16 cellular contexts compared by ENCODE assay signal in the genomic region with DNA sequence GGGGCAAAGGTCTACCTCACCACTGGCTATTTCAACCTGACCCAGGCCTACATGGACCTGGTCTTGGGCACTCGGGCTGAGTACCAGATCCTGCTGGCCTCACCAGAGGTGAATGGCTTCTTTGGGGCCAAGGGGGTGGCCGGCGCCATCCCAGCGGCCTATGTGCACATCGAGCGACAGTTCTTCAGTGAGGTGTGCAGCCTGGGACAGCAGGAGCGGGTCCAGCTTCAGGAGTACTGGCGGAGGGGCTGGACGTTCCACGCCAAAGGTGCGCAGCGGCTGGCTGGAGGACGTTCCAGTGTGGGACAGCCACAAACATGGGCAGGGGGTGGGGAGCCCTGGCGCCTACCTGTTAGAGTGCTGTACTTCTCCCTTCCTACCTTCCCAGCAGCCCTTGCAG. TPM values are rescaled to one million over a fixed set of nuclear protein-coding genes. Genes with fewer than 3 reads are reported as not detected.
DNase-seq lines count a peak whose midpoint lies in the region; ATAC-seq, FAIRE-seq and TF ChIP-seq lines count a peak whose summit lies in the region.
"Had no signal": no experiment of that assay in that cellular context is flagged by ENCODE, and none has a peak within 500 bp of the region (broad histone marks: within the 10 kb centered on the region; RNA-seq: fewer than 3 reads in every experiment).

No MANE protein-coding gene starts in this region.

- H3K27me3 Mint-ChIP-seq in activated naive CD4-positive, alpha-beta T cell treated with anti-CD3 and anti-CD28 coated beads, Interleukin-2, amount 10 ng/mL, durations not matched to agents 7 days and 5 days = no peaks in the 10 kb centered on the region
- H3K27me3 Mint-ChIP-seq in glutamatergic neuron (ENCODE audit: unreplicated experiment) = no peaks in the 10 kb centered on the region
- no peaks in the 10 kb centered on the region for H3K27me3 Mint-ChIP-seq in stimulated activated naive CD8-positive, alpha-beta T cell treated with anti-CD3 and anti-CD28 coated beads, Interleukin-15, amount 100 ng/mL, for 72 hours
- H3K27me3 Mint-ChIP-seq: CD4-positive, alpha-beta T cell had no signal

- H3K36me3 Mint-ChIP-seq in activated naive CD4-positive, alpha-beta T cell treated with anti-CD3 and anti-CD28 coated beads, Interleukin-2, amount 50 U/mL, for 72 hours = peaks cover 12 to 29% of the 10 kb centered on the region in 2 donors
- peaks cover 68% of the 10 kb centered on the region for H3K36me3 Mint-ChIP-seq in activated naive CD4-positive, alpha-beta T cell treated with anti-CD3 and anti-CD28 coated beads, Interleukin-2, amount 10 ng/mL, durations not matched to agents 7 days and 5 days
- peaks cover 4% of the 10 kb centered on the region for H3K36me3 Mint-ChIP-seq in glutamatergic neuron (ENCODE audit: unreplicated experiment)
- H3K36me3 Mint-ChIP-seq in stimulated activated effector memory CD8-positive, alpha-beta T cell treated with anti-CD3 and anti-CD28 coated beads, Interleukin-12 subunit alpha, Interleukin-12 subunit beta, amount 100 ng/mL, for 72 hours = peaks cover 95% of the 10 kb centered on the region

- intact Hi-C loops in posterior cingulate gyrus (cut with DNase I) = no loop called here

- peaks cover 30% of the 10 kb centered on the region for H3K4me1 Mint-ChIP-seq in activated naive CD4-positive, alpha-beta T cell treated with anti-CD3 and anti-CD28 coated beads, Interleukin-2, amount 10 ng/mL, durations not matched to agents 7 days and 5 days
- H3K4me1 Mint-ChIP-seq in glutamatergic neuron (ENCODE audit: low read depth, unreplicated experiment) = peaks cover 20% of the 10 kb centered on the region
- H3K4me1 Mint-ChIP-seq in stimulated activated effector memory CD8-positive, alpha-beta T cell treated with anti-CD3 and anti-CD28 coated beads, Interleukin-12 subunit alpha, Interleukin-12 subunit beta, amount 100 ng/mL, for 72 hours = peaks cover 44% of the 10 kb centered on the region
- H3K4me1 Mint-ChIP-seq in stimulated activated naive CD8-positive, alpha-beta T cell treated with anti-CD3 and anti-CD28 coated beads, Interleukin-15, amount 100 ng/mL, for 72 hours = peaks cover 29% of the 10 kb centered on the region

- H3K27ac Mint-ChIP-seq in activated naive CD4-positive, alpha-beta T cell treated with anti-CD3 and anti-CD28 coated beads, Interleukin-2, amount 50 U/mL, for 72 hours = peak overlapping the region; percentile 7 to 40
- H3K27ac Mint-ChIP-seq in activated naive CD4-positive, alpha-beta T cell treated with anti-CD3 and anti-CD28 coated beads, Interleukin-2, amount 10 ng/mL, durations not matched to agents 7 days and 5 days = no peak overlapping the region
- peak overlapping the region; percentile 17 for H3K27ac Mint-ChIP-seq in glutamatergic neuron (ENCODE audit: unreplicated experiment)
- H3K27ac Mint-ChIP-seq in stimulated activated effector memory CD8-positive, alpha-beta T cell treated with anti-CD3 and anti-CD28 coated beads, Interleukin-12 subunit alpha, Interleukin-12 subunit beta, amount 100 ng/mL, for 72 hours = peak overlapping the region; percentile 78
- H3K27ac Mint-ChIP-seq in stimulated activated naive CD8-positive, alpha-beta T cell treated with anti-CD3 and anti-CD28 coated beads, Interleukin-15, amount 100 ng/mL, for 72 hours = peak overlapping the region in 1 of 2 donors; percentile 31
- H3K27ac Mint-ChIP-seq: CD4-positive, alpha-beta T cell had no signal

- TF ChIP-seq CTCF in glutamatergic neuron (IDR thresholded peaks at IDR 0.05; ENCODE audit: partially characterized antibody, unreplicated experiment) = no peak

- DNase-seq in activated naive CD4-positive, alpha-beta T cell treated with anti-CD3 and anti-CD28 coated beads, Interleukin-2, amount 50 U/mL, for 72 hours (ENCODE audit: low spot score in 2 of 2) = no peak
- no peak for DNase-seq in activated naive CD4-positive, alpha-beta T cell treated with anti-CD3 and anti-CD28 coated beads, Interleukin-2, amount 10 ng/mL, durations not matched to agents 7 days and 5 days
- DNase-seq in HTR-8/SVneo (ENCODE audit: insufficient read length, low spot score) (no peak), glutamatergic neuron (no peak), DMS153 treated with DMSO at 0.1 percent for 48 hours (lab: John Stamatoyannopoulos, UW; ENCODE audit: unreplicated experiment) (no peak), posterior cingulate gyrus (no peak)
- DNase-seq in stimulated activated effector memory CD8-positive, alpha-beta T cell treated with anti-CD3 and anti-CD28 coated beads, Interleukin-12 subunit alpha, Interleukin-12 subunit beta, amount 100 ng/mL, for 72 hours (ENCODE audit: low spot score in 2 of 2) = no peak
- no peak for DNase-seq in stimulated activated naive CD8-positive, alpha-beta T cell treated with anti-CD3 and anti-CD28 coated beads, Interleukin-15, amount 100 ng/mL, for 72 hours
- DNase-seq: ACHN; Calu3; CD4-positive, alpha-beta T cell; DMS 273 treated with DMSO at 0.1 percent for 48 hours; DMS79; GM23248 had no signal

- no peak overlapping the region for H3K4me3 Mint-ChIP-seq in activated naive CD4-positive, alpha-beta T cell treated with anti-CD3 and anti-CD28 coated beads, Interleukin-2, amount 10 ng/mL, durations not matched to agents 7 days and 5 days
- H3K4me3 Mint-ChIP-seq in glutamatergic neuron (ENCODE audit: unreplicated experiment) = no peak overlapping the region
- no peak overlapping the region for H3K4me3 Mint-ChIP-seq in stimulated activated effector memory CD8-positive, alpha-beta T cell treated with anti-CD3 and anti-CD28 coated beads, Interleukin-12 subunit alpha, Interleukin-12 subunit beta, amount 100 ng/mL, for 72 hours
- H3K4me3 Mint-ChIP-seq in stimulated activated naive CD8-positive, alpha-beta T cell treated with anti-CD3 and anti-CD28 coated beads, Interleukin-15, amount 100 ng/mL, for 72 hours = no peak overlapping the region
- H3K4me3 Mint-ChIP-seq: CD4-positive, alpha-beta T cell had no signal

- CTCF ChIA-PET in activated naive CD4-positive, alpha-beta T cell treated with anti-CD3 and anti-CD28 coated beads, Interleukin-2, amount 10 ng/mL, durations not matched to agents 7 days and 5 days (lab: Charles Lee) = interaction anchor here (1.0 kb wide), 1 partner anchor 18 kb away, joined by 3 read pairs; no protein-coding TSS in a partner anchor

- FAIRE-seq in HTR-8/SVneo (lab: Jason Lieb, UNC) = peak; percentile 46
- FAIRE-seq: GM12878, GM18507 had no signal

- no peak for ATAC-seq in activated naive CD4-positive, alpha-beta T cell treated with anti-CD3 and anti-CD28 coated beads, Interleukin-2, amount 50 U/mL, for 72 hours
- ATAC-seq in stimulated activated effector memory CD8-positive, alpha-beta T cell treated with anti-CD3 and anti-CD28 coated beads, Interleukin-12 subunit alpha, Interleukin-12 subunit beta, amount 100 ng/mL, for 72 hours = no peak
- ATAC-seq in stimulated activated naive CD8-positive, alpha-beta T cell treated with anti-CD3 and anti-CD28 coated beads, Interleukin-15, amount 100 ng/mL, for 72 hours = no peak
- ATAC-seq: GM12878 had no signal

- H3K9me3 Mint-ChIP-seq in activated naive CD4-positive, alpha-beta T cell treated with anti-CD3 and anti-CD28 coated beads, Interleukin-2, amount 50 U/mL, for 72 hours = no peaks in the 10 kb centered on the region
- no peaks in the 10 kb centered on the region for H3K9me3 Mint-ChIP-seq in activated naive CD4-positive, alpha-beta T cell treated with anti-CD3 and anti-CD28 coated beads, Interleukin-2, amount 10 ng/mL, durations not matched to agents 7 days and 5 days
- H3K9me3 Mint-ChIP-seq in glutamatergic neuron (ENCODE audit: unreplicated experiment) = peaks cover 3% of the 10 kb centered on the region
- H3K9me3 Mint-ChIP-seq in stimulated activated effector memory CD8-positive, alpha-beta T cell treated with anti-CD3 and anti-CD28 coated beads, Interleukin-12 subunit alpha, Interleukin-12 subunit beta, amount 100 ng/mL, for 72 hours = no peaks in the 10 kb centered on the region
- H3K9me3 Mint-ChIP-seq in stimulated activated naive CD8-positive, alpha-beta T cell treated with anti-CD3 and anti-CD28 coated beads, Interleukin-15, amount 100 ng/mL, for 72 hours = no peaks in the 10 kb centered on the region
- H3K9me3 Mint-ChIP-seq: CD4-positive, alpha-beta T cell had no signal

RNA-seq across cellular contexts. Expression of gene PGS1, which starts 25.4 kb away (rescaled TPM):
- 100 to 1,000 TPM in 1 of 2 donors, 10 to 100 TPM in 1; 63.5 to 122 TPM for total RNA-seq in activated naive CD4-positive, alpha-beta T cell treated with anti-CD3 and anti-CD28 coated beads, Interleukin-2, amount 50 U/mL, for 72 hours
- total RNA-seq in glutamatergic neuron (ENCODE audit: unreplicated experiment) = 50.2 TPM

RNA-seq across cellular contexts. Expression of gene SOCS3, which starts 43.9 kb away (rescaled TPM):
- total RNA-seq in activated naive CD4-positive, alpha-beta T cell treated with anti-CD3 and anti-CD28 coated beads, Interleukin-2, amount 50 U/mL, for 72 hours = 100 to 1,000 TPM; 179 to 182 TPM
- total RNA-seq in glutamatergic neuron (ENCODE audit: unreplicated experiment) = 3.1 TPM

Comparison
In these comparisons a context has a peak if more than half of its experiments do, and no peak if none do; other contexts are left out.
1. RNA of gene SOCS3, which starts 43.9 kb away (total RNA-seq): 179 to 182 TPM in activated naive CD4-positive, alpha-beta T cell treated with anti-CD3 and anti-CD28 coated beads, Interleukin-2, amount 50 U/mL, for 72 hours; 3.1 TPM in glutamatergic neuron (single experiment); every median in the first group is over 10 times any median in the second.